1 cellular context compared by ENCODE assay signal in genomic region chr16:11152677-11153321, GRCh38.
TF ChIP-seq lines count a peak whose summit lies in the region.

No MANE protein-coding gene starts in this region.

TF ChIP-seq in HepG2, 621 proteins besides CTCF, POLR2A, EP300 and RAD21 (continued from another document and continues in another):
- TF ChIP-seq, protein P1, sequence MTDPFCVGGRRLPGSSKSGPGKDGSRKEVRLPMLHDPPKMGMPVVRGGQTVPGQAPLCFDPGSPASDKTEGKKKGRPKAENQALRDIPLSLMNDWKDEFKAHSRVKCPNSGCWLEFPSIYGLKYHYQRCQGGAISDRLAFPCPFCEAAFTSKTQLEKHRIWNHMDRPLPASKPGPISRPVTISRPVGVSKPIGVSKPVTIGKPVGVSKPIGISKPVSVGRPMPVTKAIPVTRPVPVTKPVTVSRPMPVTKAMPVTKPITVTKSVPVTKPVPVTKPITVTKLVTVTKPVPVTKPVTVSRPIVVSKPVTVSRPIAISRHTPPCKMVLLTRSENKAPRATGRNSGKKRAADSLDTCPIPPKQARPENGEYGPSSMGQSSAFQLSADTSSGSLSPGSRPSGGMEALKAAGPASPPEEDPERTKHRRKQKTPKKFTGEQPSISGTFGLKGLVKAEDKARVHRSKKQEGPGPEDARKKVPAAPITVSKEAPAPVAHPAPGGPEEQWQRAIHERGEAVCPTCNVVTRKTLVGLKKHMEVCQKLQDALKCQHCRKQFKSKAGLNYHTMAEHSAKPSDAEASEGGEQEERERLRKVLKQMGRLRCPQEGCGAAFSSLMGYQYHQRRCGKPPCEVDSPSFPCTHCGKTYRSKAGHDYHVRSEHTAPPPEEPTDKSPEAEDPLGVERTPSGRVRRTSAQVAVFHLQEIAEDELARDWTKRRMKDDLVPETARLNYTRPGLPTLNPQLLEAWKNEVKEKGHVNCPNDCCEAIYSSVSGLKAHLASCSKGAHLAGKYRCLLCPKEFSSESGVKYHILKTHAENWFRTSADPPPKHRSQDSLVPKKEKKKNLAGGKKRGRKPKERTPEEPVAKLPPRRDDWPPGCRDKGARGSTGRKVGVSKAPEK (CRISPR knock-in tag; IDR thresholded peaks at IDR 0.05; ENCODE audit: borderline replicate concordance), result no peak
- TF ChIP-seq KDM5B (CRISPR knock-in tag; IDR thresholded peaks at IDR 0.05; ENCODE audit: borderline replicate concordance), result no peak
- no peak for TF ChIP-seq NR1H2 (CRISPR knock-in tag; IDR thresholded peaks at IDR 0.05; ENCODE audit: borderline replicate concordance, low read depth)
- TF ChIP-seq, protein P2, sequence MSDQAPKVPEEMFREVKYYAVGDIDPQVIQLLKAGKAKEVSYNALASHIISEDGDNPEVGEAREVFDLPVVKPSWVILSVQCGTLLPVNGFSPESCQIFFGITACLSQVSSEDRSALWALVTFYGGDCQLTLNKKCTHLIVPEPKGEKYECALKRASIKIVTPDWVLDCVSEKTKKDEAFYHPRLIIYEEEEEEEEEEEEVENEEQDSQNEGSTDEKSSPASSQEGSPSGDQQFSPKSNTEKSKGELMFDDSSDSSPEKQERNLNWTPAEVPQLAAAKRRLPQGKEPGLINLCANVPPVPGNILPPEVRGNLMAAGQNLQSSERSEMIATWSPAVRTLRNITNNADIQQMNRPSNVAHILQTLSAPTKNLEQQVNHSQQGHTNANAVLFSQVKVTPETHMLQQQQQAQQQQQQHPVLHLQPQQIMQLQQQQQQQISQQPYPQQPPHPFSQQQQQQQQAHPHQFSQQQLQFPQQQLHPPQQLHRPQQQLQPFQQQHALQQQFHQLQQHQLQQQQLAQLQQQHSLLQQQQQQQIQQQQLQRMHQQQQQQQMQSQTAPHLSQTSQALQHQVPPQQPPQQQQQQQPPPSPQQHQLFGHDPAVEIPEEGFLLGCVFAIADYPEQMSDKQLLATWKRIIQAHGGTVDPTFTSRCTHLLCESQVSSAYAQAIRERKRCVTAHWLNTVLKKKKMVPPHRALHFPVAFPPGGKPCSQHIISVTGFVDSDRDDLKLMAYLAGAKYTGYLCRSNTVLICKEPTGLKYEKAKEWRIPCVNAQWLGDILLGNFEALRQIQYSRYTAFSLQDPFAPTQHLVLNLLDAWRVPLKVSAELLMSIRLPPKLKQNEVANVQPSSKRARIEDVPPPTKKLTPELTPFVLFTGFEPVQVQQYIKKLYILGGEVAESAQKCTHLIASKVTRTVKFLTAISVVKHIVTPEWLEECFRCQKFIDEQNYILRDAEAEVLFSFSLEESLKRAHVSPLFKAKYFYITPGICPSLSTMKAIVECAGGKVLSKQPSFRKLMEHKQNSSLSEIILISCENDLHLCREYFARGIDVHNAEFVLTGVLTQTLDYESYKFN (CRISPR knock-in tag; conservative IDR thresholded peaks at IDR 0.05), result no peak; the same call in 1 of the 2 replicates
- peak; percentile 42; the same call in 1 of the 2 replicates for TF ChIP-seq BCL3 (CRISPR knock-in tag; IDR thresholded peaks at IDR 0.05)
- TF ChIP-seq, protein P3, sequence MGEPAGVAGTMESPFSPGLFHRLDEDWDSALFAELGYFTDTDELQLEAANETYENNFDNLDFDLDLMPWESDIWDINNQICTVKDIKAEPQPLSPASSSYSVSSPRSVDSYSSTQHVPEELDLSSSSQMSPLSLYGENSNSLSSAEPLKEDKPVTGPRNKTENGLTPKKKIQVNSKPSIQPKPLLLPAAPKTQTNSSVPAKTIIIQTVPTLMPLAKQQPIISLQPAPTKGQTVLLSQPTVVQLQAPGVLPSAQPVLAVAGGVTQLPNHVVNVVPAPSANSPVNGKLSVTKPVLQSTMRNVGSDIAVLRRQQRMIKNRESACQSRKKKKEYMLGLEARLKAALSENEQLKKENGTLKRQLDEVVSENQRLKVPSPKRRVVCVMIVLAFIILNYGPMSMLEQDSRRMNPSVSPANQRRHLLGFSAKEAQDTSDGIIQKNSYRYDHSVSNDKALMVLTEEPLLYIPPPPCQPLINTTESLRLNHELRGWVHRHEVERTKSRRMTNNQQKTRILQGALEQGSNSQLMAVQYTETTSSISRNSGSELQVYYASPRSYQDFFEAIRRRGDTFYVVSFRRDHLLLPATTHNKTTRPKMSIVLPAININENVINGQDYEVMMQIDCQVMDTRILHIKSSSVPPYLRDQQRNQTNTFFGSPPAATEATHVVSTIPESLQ (CRISPR knock-in tag; conservative IDR thresholded peaks at IDR 0.05), result no peak
- no peak for TF ChIP-seq POGZ (CRISPR knock-in tag; IDR thresholded peaks at IDR 0.05)
- TF ChIP-seq HMGXB3 (CRISPR knock-in tag; IDR thresholded peaks at IDR 0.05; ENCODE audit: borderline replicate concordance), result no peak
- TF ChIP-seq, protein P4, sequence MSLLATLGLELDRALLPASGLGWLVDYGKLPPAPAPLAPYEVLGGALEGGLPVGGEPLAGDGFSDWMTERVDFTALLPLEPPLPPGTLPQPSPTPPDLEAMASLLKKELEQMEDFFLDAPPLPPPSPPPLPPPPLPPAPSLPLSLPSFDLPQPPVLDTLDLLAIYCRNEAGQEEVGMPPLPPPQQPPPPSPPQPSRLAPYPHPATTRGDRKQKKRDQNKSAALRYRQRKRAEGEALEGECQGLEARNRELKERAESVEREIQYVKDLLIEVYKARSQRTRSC (CRISPR knock-in tag; IDR thresholded peaks at IDR 0.05; ENCODE audit: low read depth), result no peak
- 0 out of 2 replicates have a peak, but pooled peaks have one; percentile 23 for TF ChIP-seq HDAC2 (CRISPR knock-in tag; IDR thresholded peaks at IDR 0.05)
- no peak for TF ChIP-seq RFXAP (CRISPR knock-in tag; IDR thresholded peaks at IDR 0.05; ENCODE audit: borderline replicate concordance)
- TF ChIP-seq TBP (CRISPR knock-in tag; IDR thresholded peaks at IDR 0.05), result no peak
- TF ChIP-seq HMG20A (CRISPR knock-in tag; IDR thresholded peaks at IDR 0.05; ENCODE audit: borderline replicate concordance), result no peak
- no peak for TF ChIP-seq ZNF709 (CRISPR knock-in tag; IDR thresholded peaks at IDR 0.05)
- no peak for TF ChIP-seq ZNF143 (CRISPR knock-in tag; IDR thresholded peaks at IDR 0.05)
- no peak for TF ChIP-seq ZBTB2 (CRISPR knock-in tag; IDR thresholded peaks at IDR 0.05; ENCODE audit: low read depth)
- TF ChIP-seq PITX1 (CRISPR knock-in tag; IDR thresholded peaks at IDR 0.05), result no peak
- no peak for TF ChIP-seq ZNF580 (CRISPR knock-in tag; IDR thresholded peaks at IDR 0.05; ENCODE audit: borderline replicate concordance, low read depth)
- TF ChIP-seq GLMP (CRISPR knock-in tag; IDR thresholded peaks at IDR 0.05; ENCODE audit: borderline replicate concordance), result no peak
- TF ChIP-seq, protein P5, sequence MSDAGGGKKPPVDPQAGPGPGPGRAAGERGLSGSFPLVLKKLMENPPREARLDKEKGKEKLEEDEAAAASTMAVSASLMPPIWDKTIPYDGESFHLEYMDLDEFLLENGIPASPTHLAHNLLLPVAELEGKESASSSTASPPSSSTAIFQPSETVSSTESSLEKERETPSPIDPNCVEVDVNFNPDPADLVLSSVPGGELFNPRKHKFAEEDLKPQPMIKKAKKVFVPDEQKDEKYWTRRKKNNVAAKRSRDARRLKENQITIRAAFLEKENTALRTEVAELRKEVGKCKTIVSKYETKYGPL (CRISPR knock-in tag; IDR thresholded peaks at IDR 0.05), result no peak
- TF ChIP-seq ZNF614 (CRISPR knock-in tag; IDR thresholded peaks at IDR 0.05; ENCODE audit: borderline replicate concordance), result no peak
- no peak for TF ChIP-seq KDM1A (CRISPR knock-in tag; IDR thresholded peaks at IDR 0.05)
- TF ChIP-seq, protein P6, sequence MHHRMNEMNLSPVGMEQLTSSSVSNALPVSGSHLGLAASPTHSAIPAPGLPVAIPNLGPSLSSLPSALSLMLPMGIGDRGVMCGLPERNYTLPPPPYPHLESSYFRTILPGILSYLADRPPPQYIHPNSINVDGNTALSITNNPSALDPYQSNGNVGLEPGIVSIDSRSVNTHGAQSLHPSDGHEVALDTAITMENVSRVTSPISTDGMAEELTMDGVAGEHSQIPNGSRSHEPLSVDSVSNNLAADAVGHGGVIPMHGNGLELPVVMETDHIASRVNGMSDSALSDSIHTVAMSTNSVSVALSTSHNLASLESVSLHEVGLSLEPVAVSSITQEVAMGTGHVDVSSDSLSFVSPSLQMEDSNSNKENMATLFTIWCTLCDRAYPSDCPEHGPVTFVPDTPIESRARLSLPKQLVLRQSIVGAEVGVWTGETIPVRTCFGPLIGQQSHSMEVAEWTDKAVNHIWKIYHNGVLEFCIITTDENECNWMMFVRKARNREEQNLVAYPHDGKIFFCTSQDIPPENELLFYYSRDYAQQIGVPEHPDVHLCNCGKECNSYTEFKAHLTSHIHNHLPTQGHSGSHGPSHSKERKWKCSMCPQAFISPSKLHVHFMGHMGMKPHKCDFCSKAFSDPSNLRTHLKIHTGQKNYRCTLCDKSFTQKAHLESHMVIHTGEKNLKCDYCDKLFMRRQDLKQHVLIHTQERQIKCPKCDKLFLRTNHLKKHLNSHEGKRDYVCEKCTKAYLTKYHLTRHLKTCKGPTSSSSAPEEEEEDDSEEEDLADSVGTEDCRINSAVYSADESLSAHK (CRISPR knock-in tag; IDR thresholded peaks at IDR 0.05; ENCODE audit: borderline replicate concordance), result no peak
- TF ChIP-seq GPBP1L1 (CRISPR knock-in tag; IDR thresholded peaks at IDR 0.05), result no peak
- no peak for TF ChIP-seq SMYD3 (CRISPR knock-in tag; IDR thresholded peaks at IDR 0.05)
